In genomic region chr16:9645911-9646310, GRCh38 we compare ENCODE assay signal across 14 cellular contexts.
DNase-seq lines count a peak whose midpoint lies in the region; ATAC-seq and TF ChIP-seq lines count a peak whose summit lies in the region.
"Had no signal": no experiment of that assay in that cellular context is flagged by ENCODE, and none has a peak within 500 bp of the region (broad histone marks: within the 10 kb centered on the region; RNA-seq: fewer than 3 reads in every experiment).

No MANE protein-coding gene starts in this region.

- H3K4me3 ChIP-seq in esophagus muscularis mucosa = no peak overlapping the region
- H3K4me3 ChIP-seq: GM23248, HAP-1 had no signal

- H3K4me1 ChIP-seq in H9 (ENCODE audit: insufficient read depth, low read length) = no peaks in the 10 kb centered on the region; the same call in 1 of the 2 replicates
- H3K4me1 ChIP-seq in esophagus muscularis mucosa = peaks cover 0 to 6% (median 2%) of the 10 kb centered on the region in 4 donors
- H3K4me1 ChIP-seq: HAP-1 had no signal

- no peak overlapping the region for H4K5ac ChIP-seq in H9 (ENCODE audit: insufficient read length, low read depth, low read length)

- no peak overlapping the region for H3K56ac ChIP-seq in H9 (ENCODE audit: insufficient read length, low read depth, low read length)

- no peak overlapping the region for H3K27ac ChIP-seq in H9 (ENCODE audit: insufficient read length, low read depth, low read length)
- H3K27ac ChIP-seq in esophagus muscularis mucosa (replicated peaks in 1 of 4) = no peak overlapping the region
- H3K27ac ChIP-seq: GM23248 had no signal

- H3K4me2 ChIP-seq in H9 (ENCODE audit: insufficient read depth, insufficient read length, low read length) = no peak overlapping the region

- H3K36me3 ChIP-seq in esophagus muscularis mucosa = no peaks in the 10 kb centered on the region
- H3K36me3 ChIP-seq: HAP-1 had no signal

- no peak overlapping the region for H2BK120ac ChIP-seq in H9 (ENCODE audit: low read depth, low read length, poor library complexity, severe bottlenecking)

- no peak overlapping the region for H2BK12ac ChIP-seq in H9 (ENCODE audit: insufficient read length, low read depth, low read length)

- H3T11ph ChIP-seq in H9 (ENCODE audit: low read length) = no peak overlapping the region

- intact Hi-C loops in esophagus muscularis mucosa (cut with DNase I) = loop anchor here (5.0 kb wide), 1 partner anchor 536 kb away; the partner anchor contains the start of gene GRIN2A

- H2AK5ac ChIP-seq in H9 (ENCODE audit: insufficient read length, low read length) = no peak overlapping the region

- POLR2A ChIA-PET in WTC11 (lab: Charles Lee) = no interaction called here

- H3K79me2 ChIP-seq in H9 (ENCODE audit: insufficient read depth, low read length) = no peaks in the 10 kb centered on the region

- H3K4ac ChIP-seq in H9 (ENCODE audit: low read depth, low read length) = no peak overlapping the region

- no peaks in the 10 kb centered on the region for H3K36me3 Mint-ChIP-seq in H9 (ENCODE audit: insufficient read depth in 1 of 3, low read depth in 3 of 3)
- no peaks in the 10 kb centered on the region for H3K36me3 Mint-ChIP-seq in WTC11

- no peak overlapping the region for H4K8ac ChIP-seq in H9 (replicated peaks; ENCODE audit: insufficient read length, low read depth, low read length)

- no peaks in the 10 kb centered on the region for H3K9me3 Mint-ChIP-seq in H9
- H3K9me3 Mint-ChIP-seq in WTC11 = no peaks in the 10 kb centered on the region
- H3K9me3 Mint-ChIP-seq: CD4-positive, alpha-beta T cell had no signal

- no peaks in the 10 kb centered on the region for H3K79me1 ChIP-seq in H9 (ENCODE audit: insufficient read depth, low read depth, low read length, poor library complexity, severe bottlenecking)

- DNase-seq in H9 = no peak
- DNase-seq in WTC11 (ENCODE audit: low spot score) = no peak
- peak; percentile 29 for DNase-seq in esophagus muscularis mucosa (ENCODE audit: extremely low spot score)
- DNase-seq in stimulated activated CD4-positive, alpha-beta T cell treated with anti-CD3 and anti-CD28 coated beads, Interleukin-12 subunit alpha, Interleukin-12 subunit beta, amount 100 ng/mL, for 4 hours = no peak
- DNase-seq in HT-29 (ENCODE audit: low spot score) = no peak
- DNase-seq in SIG-M5 treated with dmso at 0.1 percent for 504 hours (lab: John Stamatoyannopoulos, UW; ENCODE audit: unreplicated experiment) = no peak
- DNase-seq: C1 segment of cervical spinal cord; CD4-positive, alpha-beta T cell; DND-41; GF-D8; GM23248 had no signal

- H3K23me2 ChIP-seq in H9 (ENCODE audit: insufficient read length, low read depth, low read length, poor library complexity, severe bottlenecking) = no peaks in the 10 kb centered on the region

- no peak overlapping the region for H3K14ac ChIP-seq in H9 (ENCODE audit: insufficient read depth, low read length)

- H3K9me3 ChIP-seq in H9 (ENCODE audit: control insufficient read depth, low read depth, low read length) = no peaks in the 10 kb centered on the region
- H3K9me3 ChIP-seq in esophagus muscularis mucosa = no peaks in the 10 kb centered on the region
- H3K9me3 ChIP-seq: HAP-1 had no signal

- no peak overlapping the region for H2AFZ ChIP-seq in H9 (ENCODE audit: low read length)
- H2AFZ ChIP-seq: GM23248 had no signal

- H3K23ac ChIP-seq in H9 (ENCODE audit: insufficient read length, low read depth, low read length) = no peak overlapping the region

- ATAC-seq in WTC11 = peak; percentile 51; the same call in 1 of the 2 replicates
- no peak for ATAC-seq in HG02970 (IDR thresholded peaks at IDR 0.05; ENCODE audit: low FRiP score, unreplicated experiment)

- H2BK5ac ChIP-seq in H9 (ENCODE audit: insufficient read length, low read length) = no peak overlapping the region

- no peak overlapping the region for H2BK15ac ChIP-seq in H9 (ENCODE audit: low read depth, low read length)

- no peak for TF ChIP-seq EP300 in esophagus muscularis mucosa (IDR thresholded peaks at IDR 0.05)

- TF ChIP-seq CTCF in H9 (conservative IDR thresholded peaks at IDR 0.05) = peak; percentile 40; the same call in 2 of the 3 replicates
- no peak for TF ChIP-seq CTCF in WTC11 (IDR thresholded peaks at IDR 0.05)
- no peak for TF ChIP-seq CTCF in esophagus muscularis mucosa (IDR thresholded peaks at IDR 0.05)

- H3K27ac Mint-ChIP-seq in H9 (peak overlapping the region in 1 of 3 experiments; percentile 68; a peak in 1 of 7 replicates), WTC11 (no peak overlapping the region)
- H3K27ac Mint-ChIP-seq: B cell; CD4-positive, alpha-beta T cell had no signal

- H3K4me3 Mint-ChIP-seq in H9 (no peak overlapping the region), WTC11 (no peak overlapping the region)
- H3K4me3 Mint-ChIP-seq: B cell; CD4-positive, alpha-beta T cell had no signal

- H2BK20ac ChIP-seq in H9 (ENCODE audit: low read depth, low read length, poor library complexity, severe bottlenecking) = no peak overlapping the region

- H4K20me1 ChIP-seq in H9 (ENCODE audit: control insufficient read depth, insufficient read depth, insufficient read length) = no peaks in the 10 kb centered on the region

- peaks cover 9 to 14% of the 10 kb centered on the region in 2 experiments for H3K4me1 Mint-ChIP-seq in H9
- H3K4me1 Mint-ChIP-seq in WTC11 = peaks cover 37% of the 10 kb centered on the region
- H3K4me1 Mint-ChIP-seq: B cell had no signal

- H3K18ac ChIP-seq in H9 (ENCODE audit: insufficient read length, low read depth, low read length) = no peak overlapping the region

- H3K27me3 Mint-ChIP-seq in H9 (ENCODE audit: low read depth) = no peaks in the 10 kb centered on the region; the same call in 1 of the 2 replicates
- H3K27me3 Mint-ChIP-seq in WTC11 (ENCODE audit: low read depth) = peaks cover under 1% of the 10 kb centered on the region; the same call in 1 of the 2 replicates
- H3K27me3 Mint-ChIP-seq: CD4-positive, alpha-beta T cell had no signal

- CTCF ChIA-PET in WTC11 (lab: Charles Lee) = interaction anchor here (2.8 kb wide), 1 partner anchor 34 kb away, joined by 15 read pairs; no protein-coding TSS in a partner anchor

- WGBS in H9 (ENCODE audit: extremely low coverage, insufficient read length, low lambda C conversion rate) = no CpG with 5 or more reads among the region's 3 CpGs
- WGBS in esophagus muscularis mucosa = 90% methylated on average over 3 of the region's 3 CpGs

- H3K27me3 ChIP-seq in H9 (ENCODE audit: insufficient read depth, low read length) = no peaks in the 10 kb centered on the region
- H3K27me3 ChIP-seq in esophagus muscularis mucosa = no peaks in the 10 kb centered on the region

- no peak overlapping the region for H3K9ac ChIP-seq in H9 (ENCODE audit: extremely low read depth, insufficient read length, low read length)
- H3K9ac ChIP-seq: GM23248 had no signal

- no peak for TF ChIP-seq POLR2A in esophagus muscularis mucosa (IDR thresholded peaks at IDR 0.05; ENCODE audit: low read depth)

- no peak overlapping the region for H4K91ac ChIP-seq in H9 (ENCODE audit: insufficient read length, low read depth, low read length)

TF ChIP-seq in WTC11, 78 proteins besides CTCF, POLR2A, EP300 and RAD21:
- TF ChIP-seq ZSCAN18 (CRISPR knock-in tag; IDR thresholded peaks at IDR 0.05) (no peak), NFE2L1 (CRISPR knock-in tag; IDR thresholded peaks at IDR 0.05) (no peak), NR2C2 (CRISPR knock-in tag; IDR thresholded peaks at IDR 0.05) (no peak), ZMAT4 (CRISPR knock-in tag; IDR thresholded peaks at IDR 0.05) (no peak)
